Comparison of ENCODE assay signal across 8 cellular contexts in genomic region chr16:71542377-71542776, GRCh38. TPM values are rescaled to one million over a fixed set of nuclear protein-coding genes. Genes with fewer than 3 reads are reported as not detected.
DNase-seq lines count a peak whose midpoint lies in the region; ATAC-seq, FAIRE-seq and TF ChIP-seq lines count a peak whose summit lies in the region.

No MANE protein-coding gene starts in this region.

- H3K27me3 ChIP-seq in GM23338 (ENCODE audit: insufficient read depth) (no peaks in the 10 kb centered on the region), spleen (replicated peaks in 1 of 7) (peaks cover 0 to 18% (median 0%) of the 10 kb centered on the region in 7 donors)

- TF ChIP-seq POLR2A in spleen (IDR thresholded peaks at IDR 0.05) = no peak

- H4K20me1 ChIP-seq in GM23338 (replicated peaks; ENCODE audit: insufficient read depth) = no peaks in the 10 kb centered on the region; the same call in 1 of the 2 replicates

- H3K9me2 ChIP-seq in GM23338 (ENCODE audit: insufficient read depth) = no peaks in the 10 kb centered on the region

- no peak overlapping the region for H2AFZ ChIP-seq in GM23338

- H3K4me1 Mint-ChIP-seq in GM23338 = peaks cover 7% of the 10 kb centered on the region

- DNase-seq in D721Med (ENCODE audit: insufficient read length, low spot score) = no peak
- peak; percentile 92 for DNase-seq in GM23338 (ENCODE audit: low spot score)
- DNase-seq in NCI-H748 treated with DMSO at 0.1 percent for 48 hours (lab: John Stamatoyannopoulos, UW) = peak; percentile 11
- peak in 2 of 3 experiments; percentile 29 to 36 for DNase-seq in activated CD8-positive, alpha-beta memory T cell treated with anti-CD3 and anti-CD28 coated beads for 48 hours (ENCODE audit: low read depth in 2 of 3, low spot score in 2 of 3)
- DNase-seq in fibroblast of the aortic adventitia (ENCODE audit: low read depth) = peak; percentile 6
- DNase-seq in spleen = peak; percentile 75
- DNase-seq in NCI-H2196 treated with DMSO at 0.1 percent for 48 hours (lab: John Stamatoyannopoulos, UW; ENCODE audit: unreplicated experiment) = no peak

- intact Hi-C loops in spleen (cut with DNase I; ENCODE audit: low total_unique reads) = no loop called here

- no peaks in the 10 kb centered on the region for H3F3A ChIP-seq in GM23338 (replicated peaks; ENCODE audit: low read depth)

- H3K4me1 ChIP-seq in GM23338 (ENCODE audit: insufficient read depth) = no peaks in the 10 kb centered on the region
- H3K4me1 ChIP-seq in spleen = peaks cover 0 to 8% (median 2%) of the 10 kb centered on the region in 6 donors

- no peak overlapping the region for H3K4me3 Mint-ChIP-seq in GM23338

- ATAC-seq in GM23338 = peak; percentile 99
- ATAC-seq in GM21515 (IDR thresholded peaks at IDR 0.05; ENCODE audit: unreplicated experiment) = no peak

- H3K27ac ChIP-seq in GM23338 (ENCODE audit: low read depth) (no peak overlapping the region), spleen (no peak overlapping the region)

- no peak overlapping the region for H3K4me2 ChIP-seq in GM23338

- TF ChIP-seq CTCF in D721Med (IDR thresholded peaks at IDR 0.05; ENCODE audit: insufficient read depth, missing control alignments) = peak; percentile 64
- TF ChIP-seq CTCF in GM23338 (conservative IDR thresholded peaks at IDR 0.05; ENCODE audit: low read depth in 2 of 2) = peak; percentile 81 to 95
- TF ChIP-seq CTCF in fibroblast of the aortic adventitia (IDR thresholded peaks at IDR 0.05; ENCODE audit: insufficient read depth, low read length) = peak; percentile 42
- TF ChIP-seq CTCF in spleen (IDR thresholded peaks at IDR 0.05 in 8 of 11, conservative IDR thresholded peaks at IDR 0.05 in 3 of 11) = peak in 8 of 11 experiments; percentile 14 to 62 (median 53)

- H3K27me3 Mint-ChIP-seq in GM23338 (ENCODE audit: insufficient read depth, low read depth, poor library complexity) = peaks cover 3% of the 10 kb centered on the region

- H3K36me3 Mint-ChIP-seq in GM23338 (ENCODE audit: low read depth) = no peaks in the 10 kb centered on the region; the same call in 2 of the 3 replicates

- no peaks in the 10 kb centered on the region for H3K79me2 ChIP-seq in GM23338 (replicated peaks; ENCODE audit: insufficient read depth)

- no peaks in the 10 kb centered on the region for H3K9me3 ChIP-seq in spleen

- FAIRE-seq in D721Med (lab: Jason Lieb, UNC) = no peak

- 21 to 30% (median 24%) methylated on average over 11 of the region's 11 CpGs for WGBS in spleen, 5 donors

- no peak overlapping the region for H3K27ac Mint-ChIP-seq in GM23338

- H3K9me3 Mint-ChIP-seq in GM23338 = no peaks in the 10 kb centered on the region

- H3K4me3 ChIP-seq in GM23338 (no peak overlapping the region), fibroblast of the aortic adventitia (ENCODE audit: low read depth, low read length) (no peak overlapping the region), spleen (no peak overlapping the region)

- no peaks in the 10 kb centered on the region for H3K36me3 ChIP-seq in GM23338 (ENCODE audit: insufficient read depth)
- H3K36me3 ChIP-seq in spleen = no peaks in the 10 kb centered on the region

TF ChIP-seq in GM23338, 12 proteins besides CTCF, POLR2A, EP300 and RAD21 (continues in another document):
- TF ChIP-seq CREB1 (CRISPR knock-in tag; IDR thresholded peaks at IDR 0.05; ENCODE audit: low read depth) (no peak), REST (IDR thresholded peaks at IDR 0.05; ENCODE audit: unreplicated experiment) (no peak), ZNF114 (CRISPR knock-in tag; IDR thresholded peaks at IDR 0.05) (no peak)

RNA-seq across cellular contexts. Expression of gene CHST4, which starts 16.2 kb away (rescaled TPM):
- total RNA-seq in GM23338 (2014; rRNA removed; shearing (Covaris generic)) = 16.7 and 17.8 TPM in 2 replicates
- 4.3 and 5.5 TPM in 2 replicates for polyA plus RNA-seq in GM23338 (2016; fragmentation: Nextera tagmentation; extraction: Ambion mirVana)
- total RNA-seq in fibroblast of the aortic adventitia (ENCODE audit: low replicate concordance) = not detected in 2 replicates
- not detected for total RNA-seq in spleen
- under 1 TPM; 0.04 to 0.14 (median 0.10) TPM for polyA plus RNA-seq in spleen

RNA-seq across cellular contexts. Expression of gene TAT, which starts 34.5 kb away (rescaled TPM):
- not detected in 2 replicates for total RNA-seq in GM23338 (2014; rRNA removed; shearing (Covaris generic))
- polyA plus RNA-seq in GM23338 (2016; fragmentation: Nextera tagmentation; extraction: Ambion mirVana) (0.05 and 0.19 TPM in 2 replicates), spleen (under 1 TPM in 1 of 3 donors, not detected in 2; 0.08 TPM)
- total RNA-seq in fibroblast of the aortic adventitia (ENCODE audit: low replicate concordance) (not detected in 2 replicates), spleen (under 1 TPM in 2 of 7 donors, not detected in 5; 0.16 to 0.30 TPM)

RNA-seq across cellular contexts. Expression of gene ZNF19, which starts 53.3 kb away (rescaled TPM):
- total RNA-seq in GM23338 (2014; rRNA removed; shearing (Covaris generic)) = 3.5 and 4.8 TPM in 2 replicates
- 1.0 and 1.4 TPM in 2 replicates for polyA plus RNA-seq in GM23338 (2016; fragmentation: Nextera tagmentation; extraction: Ambion mirVana)
- 3.5 and 14.7 TPM in 2 replicates for total RNA-seq in fibroblast of the aortic adventitia (ENCODE audit: low replicate concordance)
- total RNA-seq in spleen = 1 to 10 TPM; 5.4 to 9.5 (median 7.0) TPM
- 1 to 10 TPM; 1.9 to 3.5 (median 2.4) TPM for polyA plus RNA-seq in spleen

Comparison
In these comparisons a context has a peak if more than half of its experiments do, and no peak if none do; other contexts are left out.
1. DNase-seq: peak in GM23338 (single experiment), NCI-H748 treated with DMSO at 0.1 percent for 48 hours (single experiment), activated CD8-positive, alpha-beta memory T cell treated with anti-CD3 and anti-CD28 coated beads for 48 hours (2 of 3), fibroblast of the aortic adventitia (single experiment) and spleen (single experiment); none in D721Med (single experiment) and NCI-H2196 treated with DMSO at 0.1 percent for 48 hours (single experiment).
2. RNA of gene CHST4, which starts 16.2 kb away (total RNA-seq): 16.7 to 17.8 TPM in GM23338; not detected in fibroblast of the aortic adventitia and not detected in spleen; every median in the first group is over 10 times any median in the second.
3. Peak in every context shown above with its lines, with median percentiles within 50 percentile points of each other: CTCF ChIP-seq.